ENCODE assay signal across 9 cellular contexts in the genomic region with DNA sequence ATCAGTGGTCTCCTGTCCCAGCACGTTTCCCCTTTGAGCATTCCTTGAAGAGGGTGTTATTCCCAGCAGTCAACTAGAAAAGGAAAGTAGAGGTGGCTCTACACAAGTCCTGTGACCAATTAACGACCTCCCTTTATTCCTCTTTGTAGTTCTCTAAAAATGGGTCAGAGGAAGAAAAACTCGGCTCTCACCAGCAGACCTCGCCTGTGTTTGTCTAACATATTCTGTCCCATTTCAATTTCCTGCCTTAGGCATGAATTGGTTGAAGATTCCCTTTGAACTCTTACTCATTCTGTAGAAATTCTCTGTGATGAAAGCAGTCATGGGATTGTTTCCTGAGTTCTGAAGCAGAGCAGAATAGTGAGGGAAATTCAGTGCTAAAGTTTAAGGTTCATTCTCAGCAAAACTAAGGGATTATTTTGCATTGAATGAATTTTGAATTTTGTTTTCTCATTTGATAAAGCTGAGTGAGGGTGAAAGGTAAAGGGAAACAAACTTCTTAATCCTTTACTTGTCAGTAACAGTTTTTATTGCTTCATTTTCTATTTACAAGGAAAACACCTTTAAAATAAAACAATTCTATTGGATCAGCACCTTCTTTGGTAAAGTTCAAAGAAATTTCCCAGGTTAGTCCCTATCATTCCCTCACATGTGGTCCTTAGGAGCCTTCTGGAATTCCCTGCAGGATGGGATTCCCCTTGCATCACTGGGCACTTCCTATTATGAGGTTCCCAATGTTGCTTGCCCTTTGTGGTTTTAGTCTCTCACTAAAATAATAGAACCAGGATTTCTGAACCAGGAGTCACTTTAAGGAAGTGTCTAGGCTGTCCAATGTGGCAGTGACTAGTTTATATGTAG.
DNase-seq lines count a peak whose midpoint lies in the region; ATAC-seq and TF ChIP-seq lines count a peak whose summit lies in the region.
"Had no signal": no experiment of that assay in that cellular context is flagged by ENCODE, and none has a peak within 500 bp of the region (broad histone marks: within the 10 kb centered on the region; RNA-seq: fewer than 3 reads in every experiment).

No MANE protein-coding gene starts in this region.

- TF ChIP-seq CTCF in cardiac fibroblast (IDR thresholded peaks at IDR 0.05; ENCODE audit: low read depth, low read length) (no peak), lung (IDR thresholded peaks at IDR 0.05; ENCODE audit: control extremely low read depth, extremely low read depth) (no peak)

- peak overlapping the region; percentile 55 for H3K4me3 ChIP-seq in ACC112 (ENCODE audit: low read depth, low read length)
- no peak overlapping the region for H3K4me3 ChIP-seq in cardiac fibroblast (replicated peaks in 1 of 2; ENCODE audit: low read depth in 2 of 2, low read length in 2 of 2)
- no peak overlapping the region for H3K4me3 ChIP-seq in lung

- H2AFZ ChIP-seq in ACC112 (ENCODE audit: low read length, unreplicated experiment) = peak overlapping the region; percentile 18

- H3K79me2 ChIP-seq in ACC112 (ENCODE audit: control insufficient read depth, insufficient read depth, low read length, unreplicated experiment) = peaks cover 12% of the 10 kb centered on the region

- H3K4me1 ChIP-seq in ACC112 (ENCODE audit: control insufficient read depth, insufficient read depth, low read length, unreplicated experiment) = peaks cover 42% of the 10 kb centered on the region
- peaks cover 1 to 8% of the 10 kb centered on the region in 2 donors for H3K4me1 ChIP-seq in lung (ENCODE audit: control insufficient read depth in 2 of 2, insufficient read depth in 2 of 2, low read length in 2 of 2)

- no peak overlapping the region for H3K4me3 Mint-ChIP-seq in activated T-cell treated with anti-CD3 and anti-CD28 coated beads, Interleukin-2, amount 50 U/mL, for 24 hours

- no peaks in the 10 kb centered on the region for H3K9me3 ChIP-seq in lung (ENCODE audit: control insufficient read depth in 2 of 2, insufficient read depth in 1 of 2, low read length in 1 of 2)

- no peaks in the 10 kb centered on the region for H3K36me3 ChIP-seq in ACC112 (ENCODE audit: insufficient read depth, low read length)
- no peaks in the 10 kb centered on the region for H3K36me3 ChIP-seq in lung (ENCODE audit: control insufficient read depth in 2 of 2, insufficient read depth in 2 of 2, low read length in 2 of 2)

- no peak overlapping the region for H3K27ac Mint-ChIP-seq in activated T-cell treated with anti-CD3 and anti-CD28 coated beads, Interleukin-2, amount 50 U/mL, for 24 hours
- H3K27ac Mint-ChIP-seq: activated naive CD4-positive, alpha-beta T cell treated with anti-CD3 and anti-CD28 coated beads, Interleukin-2, amount 50 U/mL, for 72 hours had no signal

- H3K27me3 ChIP-seq in ACC112 (ENCODE audit: insufficient read depth, low read length) (no peaks in the 10 kb centered on the region), lung (ENCODE audit: control insufficient read depth, insufficient read depth) (no peaks in the 10 kb centered on the region)

- ATAC-seq in lung (ENCODE audit: insufficient read depth, low FRiP score) (peak; percentile 19), Right ventricle myocardium inferior (no peak), HG03175 (IDR thresholded peaks at IDR 0.05; ENCODE audit: unreplicated experiment) (no peak)

- WGBS in lung, 2 donors = 12 to 21% methylated on average over 4 of the region's 4 CpGs

- no peaks in the 10 kb centered on the region for H3K9me3 Mint-ChIP-seq in activated T-cell treated with anti-CD3 and anti-CD28 coated beads, Interleukin-2, amount 50 U/mL, for 24 hours
- H3K9me3 Mint-ChIP-seq: activated naive CD4-positive, alpha-beta T cell treated with anti-CD3 and anti-CD28 coated beads, Interleukin-2, amount 50 U/mL, for 72 hours had no signal

- peak overlapping the region; percentile 99 for H3K27ac ChIP-seq in ACC112 (ENCODE audit: low read depth, low read length)
- no peak overlapping the region for H3K27ac ChIP-seq in lung (ENCODE audit: low read depth in 1 of 2, low read length in 1 of 2)

- intact Hi-C loops in Right ventricle myocardium inferior (cut with DNase I) = no loop called here

- DNase-seq in HT1080 (ENCODE audit: low read depth) = peak; percentile 88
- DNase-seq in cardiac fibroblast (ENCODE audit: low read depth in 2 of 2) = peak; percentile 87 to 94
- DNase-seq in lung (ENCODE audit: low spot score) = no peak
- DNase-seq in Right ventricle myocardium inferior (ENCODE audit: missing footprints) = no peak
- no peak for DNase-seq in activated T-cell treated with anti-CD3 and anti-CD28 coated beads, Interleukin-2, amount 50 U/mL, for 24 hours
- no peak for DNase-seq in NCI-H446 (lab: John Stamatoyannopoulos, UW)

- H3K36me3 Mint-ChIP-seq in activated T-cell treated with anti-CD3 and anti-CD28 coated beads, Interleukin-2, amount 50 U/mL, for 24 hours (ENCODE audit: low read depth) = no peaks in the 10 kb centered on the region
- H3K36me3 Mint-ChIP-seq: activated naive CD4-positive, alpha-beta T cell treated with anti-CD3 and anti-CD28 coated beads, Interleukin-2, amount 50 U/mL, for 72 hours had no signal

- H3K4me1 Mint-ChIP-seq in activated T-cell treated with anti-CD3 and anti-CD28 coated beads, Interleukin-2, amount 50 U/mL, for 24 hours (ENCODE audit: low read depth) = peaks cover 25% of the 10 kb centered on the region

- no peaks in the 10 kb centered on the region for H3K27me3 Mint-ChIP-seq in activated T-cell treated with anti-CD3 and anti-CD28 coated beads, Interleukin-2, amount 50 U/mL, for 24 hours

Comparison
In these comparisons a context has a peak if more than half of its experiments do, and no peak if none do; other contexts are left out.
1. DNase-seq: peak in HT1080 (single experiment) and cardiac fibroblast (2 of 2); none in lung (single experiment), Right ventricle myocardium inferior (single experiment), activated T-cell treated with anti-CD3 and anti-CD28 coated beads, Interleukin-2, amount 50 U/mL, for 24 hours (single experiment) and NCI-H446 (0 of 2).